In genomic region chr3:141875893-141876380, GRCh38 we compare ENCODE assay signal across 8 cellular contexts. TPM values are rescaled to one million over a fixed set of nuclear protein-coding genes. Genes with fewer than 3 reads are reported as not detected.
A peak's percentile ranks its signal among the peaks of the same experiment; 100 is the strongest.
DNase-seq lines count a peak whose midpoint lies in the region; ATAC-seq and TF ChIP-seq lines count a peak whose summit lies in the region.

No MANE protein-coding gene starts in this region.

- peak overlapping the region; percentile 90 for H3K27ac ChIP-seq in KOPT-K1 (ENCODE audit: low read depth, low read length, poor library complexity, severe bottlenecking)
- H3K27ac ChIP-seq in left lung, result peak overlapping the region; percentile 99

- peaks cover 8 to 38% of the 10 kb centered on the region in 2 donors for H3K4me1 ChIP-seq in left lung

- peaks cover 8% of the 10 kb centered on the region; the same call in 1 of the 2 replicates for H3K36me3 ChIP-seq in KOPT-K1 (ENCODE audit: insufficient read depth, low read length)
- no peaks in the 10 kb centered on the region for H3K36me3 ChIP-seq in left lung

- peak; percentile 35 for ATAC-seq in GM21737 (IDR thresholded peaks at IDR 0.05; ENCODE audit: unreplicated experiment)
- ATAC-seq in left lung, result peak; percentile 73

- intact Hi-C loops in left lung (cut with DNase I), result loop anchor here in 1 of 2 donors (10.0 kb wide), 1 partner anchor 141 kb away; the partner anchor contains the start of gene RNF7

- TF ChIP-seq CTCF in choroid plexus epithelial cell (conservative IDR thresholded peaks at IDR 0.05; ENCODE audit: low read depth, low read length), result no peak
- no peak for TF ChIP-seq CTCF in left lung (IDR thresholded peaks at IDR 0.05)

- H3K9me3 ChIP-seq in KOPT-K1 (ENCODE audit: insufficient read depth, low read length, poor library complexity, severe bottlenecking) (no peaks in the 10 kb centered on the region), left lung (no peaks in the 10 kb centered on the region)

- DNase-seq in NCI-H1436 (lab: John Stamatoyannopoulos, UW), result peak; percentile 80
- DNase-seq in NCI-H1436 treated with DMSO at 0.1 percent for 48 hours (lab: John Stamatoyannopoulos, UW), result no peak
- DNase-seq in T-helper 9 cell, result peak; percentile 71
- DNase-seq in choroid plexus epithelial cell (ENCODE audit: low read depth), result peak; percentile 52
- DNase-seq in left lung, result peak; percentile 79 to 93
- DNase-seq in stimulated activated CD8-positive, alpha-beta memory T cell treated with anti-CD3 and anti-CD28 coated beads, Interleukin-15, amount 100 ng/mL, for 24 hours (ENCODE audit: low read depth), result peak; percentile 42

- H3K27me3 ChIP-seq in left lung, result no peaks in the 10 kb centered on the region

- peak overlapping the region; percentile 70 for H3K4me3 ChIP-seq in choroid plexus epithelial cell (ENCODE audit: low read depth, low read length)
- peak overlapping the region; percentile 84 to 92 for H3K4me3 ChIP-seq in left lung

RNA-seq across cellular contexts. Expression of gene ATP1B3, which starts 0.5 kb away (rescaled TPM):
- 100 to 1,000 TPM; 166 to 262 TPM for total RNA-seq in left lung
